Comparison of ENCODE assay signal across 8 cellular contexts in genomic region chrX:77446840-77447239, GRCh38.
DNase-seq lines count a peak whose midpoint lies in the region; ATAC-seq, FAIRE-seq and TF ChIP-seq lines count a peak whose summit lies in the region.
"Had no signal": no experiment of that assay in that cellular context is flagged by ENCODE, and none has a peak within 500 bp of the region (broad histone marks: within the 10 kb centered on the region; RNA-seq: fewer than 3 reads in every experiment).

No MANE protein-coding gene starts in this region.

- no peak for TF ChIP-seq CTCF in astrocyte of the spinal cord (IDR thresholded peaks at IDR 0.05; ENCODE audit: low read depth, low read length)
- no peak for TF ChIP-seq CTCF in D721Med (IDR thresholded peaks at IDR 0.05; ENCODE audit: insufficient read depth, missing control alignments)

- peaks cover 7% of the 10 kb centered on the region for H3K9me3 ChIP-seq in iPS-18c (ENCODE audit: control insufficient read depth, insufficient read depth, low read length)

- H3K4me3 ChIP-seq in astrocyte of the spinal cord (ENCODE audit: low read depth, low read length) (peak overlapping the region; percentile 31), iPS-18c (ENCODE audit: insufficient read depth, low read depth, low read length) (peak overlapping the region; percentile 55)

- no peak for FAIRE-seq in D721Med (lab: Jason Lieb, UNC)
- FAIRE-seq: endometrium had no signal

- peak; percentile 19 for ATAC-seq in HG02885 (IDR thresholded peaks at IDR 0.05; ENCODE audit: poor library complexity, unreplicated experiment)
- ATAC-seq in stimulated activated naive CD8-positive, alpha-beta T cell treated with anti-CD3 and anti-CD28 coated beads, Interleukin-15, Interleukin-2, amounts not matched to agents 100 U/mL and 50 U/mL, for 24 hours: no peak

- DNase-seq in astrocyte of the spinal cord (ENCODE audit: low read depth, low spot score): no peak
- peak; percentile 6 for DNase-seq in stimulated activated naive CD8-positive, alpha-beta T cell treated with anti-CD3 and anti-CD28 coated beads, Interleukin-15, Interleukin-2, amounts not matched to agents 100 U/mL and 50 U/mL, for 24 hours
- DNase-seq in KG1 (lab: John Stamatoyannopoulos, UW): no peak
- no peak for DNase-seq in D721Med (ENCODE audit: insufficient read length, low spot score)
- DNase-seq in HCEC 1CT: no peak

- in situ Hi-C loops in astrocyte of the spinal cord (cut with HindIII; ENCODE audit: low sequenced_read_pairs): no loop called here
